Comparison of ENCODE assay signal across 22 cellular contexts in genomic region chr1:77953907-77954306, GRCh38. TPM values are rescaled to one million over a fixed set of nuclear protein-coding genes. Genes with fewer than 3 reads are reported as not detected.
DNase-seq lines count a peak whose midpoint lies in the region; ATAC-seq, FAIRE-seq and TF ChIP-seq lines count a peak whose summit lies in the region.
"Had no signal": no experiment of that assay in that cellular context is flagged by ENCODE, and none has a peak within 500 bp of the region (broad histone marks: within the 10 kb centered on the region; RNA-seq: fewer than 3 reads in every experiment).

No MANE protein-coding gene starts in this region.

- CTCF ChIA-PET in GM12878 (lab: Yijun Ruan, JAX): interaction anchor here (0.8 to 2.1 kb wide), 3 partner anchors 14 to 178 kb away, joined by 3 to 5 read pairs (median 3); no protein-coding TSS in a partner anchor

- H3K36me3 Mint-ChIP-seq in activated T-cell treated with anti-CD3 and anti-CD28 coated beads, Interleukin-2, amount 50 U/mL, for 24 hours (ENCODE audit: low read depth): peaks cover 98% of the 10 kb centered on the region
- H3K36me3 Mint-ChIP-seq in activated T-cell treated with anti-CD3 and anti-CD28 coated beads, Interleukin-2, amount 50 U/mL, for 72 hours (ENCODE audit: insufficient read depth in 2 of 2): peaks cover 4 to 45% of the 10 kb centered on the region in 2 donors
- H3K36me3 Mint-ChIP-seq in activated T-helper 2 cell treated with anti-CD3 and anti-CD28 coated beads, Interferon-gamma antibody, Interleukin-2, Interleukin-4, amounts not matched to agents 10 μg/mL and 5 μg/mL and 100 μg/mL, durations not matched to agents 14 hours and 24 hours and 36 hours (ENCODE audit: low read depth): peaks cover 64% of the 10 kb centered on the region

- no peaks in the 10 kb centered on the region for H3K9me3 ChIP-seq in GM12878 (replicated peaks; ENCODE audit: control insufficient read depth, insufficient read depth, low read length)
- no peaks in the 10 kb centered on the region for H3K9me3 ChIP-seq in smooth muscle cell (replicated peaks; ENCODE audit: low read depth)
- H3K9me3 ChIP-seq: A549; BE2C; BLaER1 treated with 17β-estradiol and CSF1 and Interleukin-3, amounts not matched to agents 10 nM and 100 nM had no signal

- H3K79me2 ChIP-seq in GM12878 (ENCODE audit: control insufficient read depth, insufficient read depth, low read length) (peaks cover 9% of the 10 kb centered on the region), smooth muscle cell (ENCODE audit: low read depth) (peaks cover 79% of the 10 kb centered on the region)

- no peaks in the 10 kb centered on the region for H3K27me3 ChIP-seq in GM12878 (replicated peaks in 1 of 2; ENCODE audit: control insufficient read depth in 2 of 2, insufficient read depth in 2 of 2, low read length in 1 of 2)
- no peaks in the 10 kb centered on the region for H3K27me3 ChIP-seq in smooth muscle cell (ENCODE audit: low read depth)
- H3K27me3 ChIP-seq: BE2C; BLaER1 treated with 17β-estradiol and CSF1 and Interleukin-3, amounts not matched to agents 10 nM and 100 nM had no signal

- peaks cover 8% of the 10 kb centered on the region for H3F3A ChIP-seq in smooth muscle cell (ENCODE audit: low read depth)

- H3K9ac ChIP-seq in GM12878 (ENCODE audit: control insufficient read depth, insufficient read depth, low read length) (no peak overlapping the region), smooth muscle cell (ENCODE audit: low read depth) (no peak overlapping the region)
- H3K9ac ChIP-seq: BLaER1 treated with 17β-estradiol and CSF1 and Interleukin-3, amounts not matched to agents 10 nM and 100 nM had no signal

- BruUV-seq in GM12878 (replicated peaks; lab: Mats Ljungman, UMichigan): no TSS peak

- SMC1A ChIA-PET in GM12878 (lab: Charles Lee; ENCODE audit: uncharacterized antibody, unreplicated experiment): interaction anchor here (0.9 to 4.8 kb wide), 2 partner anchors 6 to 20 kb away, joined by 3 to 15 read pairs; no protein-coding TSS in a partner anchor

- FAIRE-seq in GM12891 (lab: Jason Lieb, UNC) (peak; percentile 52), GM12878 (lab: Jason Lieb, UNC) (no peak)
- FAIRE-seq: A549, D721Med had no signal

- H3K9me3 Mint-ChIP-seq in activated T-cell treated with anti-CD3 and anti-CD28 coated beads, Interleukin-2, amount 50 U/mL, for 24 hours: no peaks in the 10 kb centered on the region
- no peaks in the 10 kb centered on the region for H3K9me3 Mint-ChIP-seq in activated T-cell treated with anti-CD3 and anti-CD28 coated beads, Interleukin-2, amount 50 U/mL, for 72 hours
- H3K9me3 Mint-ChIP-seq in activated T-helper 2 cell treated with anti-CD3 and anti-CD28 coated beads, Interferon-gamma antibody, Interleukin-2, Interleukin-4, amounts not matched to agents 10 μg/mL and 5 μg/mL and 100 μg/mL, durations not matched to agents 14 hours and 24 hours and 36 hours: no peaks in the 10 kb centered on the region
- H3K9me3 Mint-ChIP-seq: CD14-positive monocyte; CD4-positive, alpha-beta T cell; CD8-positive, alpha-beta memory T cell had no signal

- DNase-seq in activated T-cell treated with anti-CD3 and anti-CD28 coated beads, Interleukin-2, amount 50 U/mL, for 24 hours: no peak
- no peak for DNase-seq in activated T-cell treated with anti-CD3 and anti-CD28 coated beads, Interleukin-2, amount 50 U/mL, for 72 hours
- DNase-seq in GM12891 (ENCODE audit: insufficient read length, low spot score) (no peak), GM12878 (ENCODE audit: low read depth, low spot score) (no peak), smooth muscle cell (lab: John Stamatoyannopoulos, UW; ENCODE audit: unreplicated experiment) (no peak)
- DNase-seq in activated T-helper 2 cell treated with anti-CD3 and anti-CD28 coated beads, Interferon-gamma antibody, Interleukin-2, Interleukin-4, amounts not matched to agents 10 μg/mL and 5 μg/mL and 100 μg/mL, durations not matched to agents 14 hours and 24 hours and 36 hours (ENCODE audit: low spot score): no peak
- DNase-seq: 8988T; ACHN; AML-193; BE2C; CD4-positive, alpha-beta T cell; CD8-positive, alpha-beta memory T cell; DMS 273 treated with DMSO at 0.1 percent for 48 hours; DMS79; GDM1; GOT3; H7 had no signal

- H3K4me3 Mint-ChIP-seq in activated T-cell treated with anti-CD3 and anti-CD28 coated beads, Interleukin-2, amount 50 U/mL, for 24 hours: no peak overlapping the region
- H3K4me3 Mint-ChIP-seq in activated T-cell treated with anti-CD3 and anti-CD28 coated beads, Interleukin-2, amount 50 U/mL, for 72 hours: no peak overlapping the region
- no peak overlapping the region for H3K4me3 Mint-ChIP-seq in activated T-helper 2 cell treated with anti-CD3 and anti-CD28 coated beads, Interferon-gamma antibody, Interleukin-2, Interleukin-4, amounts not matched to agents 10 μg/mL and 5 μg/mL and 100 μg/mL, durations not matched to agents 14 hours and 24 hours and 36 hours (ENCODE audit: low read depth)
- H3K4me3 Mint-ChIP-seq: CD14-positive monocyte; CD4-positive, alpha-beta T cell; CD8-positive, alpha-beta memory T cell had no signal

- POLR2A ChIA-PET in GM12878 (lab: Charles Lee): no interaction called here

- TF ChIP-seq POLR2A in GM12891 (IDR thresholded peaks at IDR 0.05; ENCODE audit: low read depth, low read length) (0 out of 2 replicates have a peak, but pooled peaks have one; percentile 30), GM12878 (IDR thresholded peaks at IDR 0.05; ENCODE audit: low read depth, low read length) (no peak)

- H3K4me1 ChIP-seq in GM12878 (ENCODE audit: control insufficient read depth, insufficient read depth, low read length): peaks cover 16% of the 10 kb centered on the region
- peaks cover 3% of the 10 kb centered on the region for H3K4me1 ChIP-seq in smooth muscle cell (ENCODE audit: low read depth)
- H3K4me1 ChIP-seq: BE2C had no signal

- intact Hi-C loops in GM12878 (cut with micrococcal nuclease; ENCODE audit: unreplicated experiment): no loop called here
- intact Hi-C loops in activated T-helper 2 cell treated with anti-CD3 and anti-CD28 coated beads, Interferon-gamma antibody, Interleukin-2, Interleukin-4, amounts not matched to agents 10 μg/mL and 5 μg/mL and 100 μg/mL, durations not matched to agents 14 hours and 24 hours and 36 hours (cut with micrococcal nuclease): no loop called here

- ATAC-seq in activated T-cell treated with anti-CD3 and anti-CD28 coated beads, Interleukin-2, amount 50 U/mL, for 72 hours (replicated peaks in 1 of 2): no peak
- ATAC-seq in GM12878 (no peak), HG03439 (IDR thresholded peaks at IDR 0.05; ENCODE audit: unreplicated experiment) (no peak)
- ATAC-seq: A549 had no signal

- peaks cover 44% of the 10 kb centered on the region for H3K4me1 Mint-ChIP-seq in activated T-cell treated with anti-CD3 and anti-CD28 coated beads, Interleukin-2, amount 50 U/mL, for 24 hours (ENCODE audit: low read depth)
- peaks cover 35% of the 10 kb centered on the region for H3K4me1 Mint-ChIP-seq in activated T-cell treated with anti-CD3 and anti-CD28 coated beads, Interleukin-2, amount 50 U/mL, for 72 hours (ENCODE audit: low read depth)
- peaks cover 18% of the 10 kb centered on the region for H3K4me1 Mint-ChIP-seq in activated T-helper 2 cell treated with anti-CD3 and anti-CD28 coated beads, Interferon-gamma antibody, Interleukin-2, Interleukin-4, amounts not matched to agents 10 μg/mL and 5 μg/mL and 100 μg/mL, durations not matched to agents 14 hours and 24 hours and 36 hours (ENCODE audit: low read depth)

- no peak for TF ChIP-seq CTCF in GM12878 (IDR thresholded peaks at IDR 0.05 in 2 of 3, conservative IDR thresholded peaks at IDR 0.05 in 1 of 3; ENCODE audit: control insufficient read depth in 2 of 3, extremely low read depth in 1 of 3, insufficient read depth in 1 of 3, low read depth in 3 of 3, low read length in 3 of 3)
- TF ChIP-seq CTCF in smooth muscle cell (IDR thresholded peaks at IDR 0.05; ENCODE audit: borderline replicate concordance, insufficient read depth, poor library complexity, severe bottlenecking): no peak

- RAD21 ChIA-PET in GM12878 (lab: Charles Lee; ENCODE audit: unreplicated experiment): interaction anchor here (1.7 kb wide), 1 partner anchor 22 kb away, joined by 3 read pairs; no protein-coding TSS in a partner anchor

- H3K4me3 ChIP-seq in GM12878 (no peak overlapping the region), smooth muscle cell (no peak overlapping the region)
- H3K4me3 ChIP-seq: A549; BLaER1 treated with 17β-estradiol and CSF1 and Interleukin-3, amounts not matched to agents 10 nM and 100 nM had no signal

- TF ChIP-seq RAD21 in GM12878 (IDR thresholded peaks at IDR 0.05; ENCODE audit: insufficient read depth, low read depth, low read length): no peak

- no peak for TF ChIP-seq EP300 in GM12878 (IDR thresholded peaks at IDR 0.05; ENCODE audit: borderline replicate concordance in 1 of 2, control insufficient read depth in 1 of 2, low read depth in 2 of 2, low read length in 2 of 2)

- H3K4me2 ChIP-seq in GM12878 (ENCODE audit: control insufficient read depth, insufficient read depth) (no peak overlapping the region), smooth muscle cell (no peak overlapping the region)
- H3K4me2 ChIP-seq: A549 had no signal

- no peaks in the 10 kb centered on the region for H4K20me1 ChIP-seq in GM12878 (ENCODE audit: control insufficient read depth, insufficient read depth)
- peaks cover 99% of the 10 kb centered on the region for H4K20me1 ChIP-seq in smooth muscle cell (ENCODE audit: low read depth)

- in situ Hi-C loops in GM12878 (cut with MboI): no loop called here

- 98% methylated on average over 3 of the region's 3 CpGs for WGBS in GM12878 (ENCODE audit: insufficient coverage, insufficient replicate concordance, low lambda C conversion rate, missing lambda C conversion rate)
- WGBS in smooth muscle cell (ENCODE audit: low lambda C conversion rate): 97% methylated on average over 3 of the region's 3 CpGs

- H3K27ac Mint-ChIP-seq in activated T-cell treated with anti-CD3 and anti-CD28 coated beads, Interleukin-2, amount 50 U/mL, for 24 hours: peak overlapping the region; percentile 30
- H3K27ac Mint-ChIP-seq in activated T-cell treated with anti-CD3 and anti-CD28 coated beads, Interleukin-2, amount 50 U/mL, for 72 hours: no peak overlapping the region
- no peak overlapping the region for H3K27ac Mint-ChIP-seq in activated T-helper 2 cell treated with anti-CD3 and anti-CD28 coated beads, Interferon-gamma antibody, Interleukin-2, Interleukin-4, amounts not matched to agents 10 μg/mL and 5 μg/mL and 100 μg/mL, durations not matched to agents 14 hours and 24 hours and 36 hours
- H3K27ac Mint-ChIP-seq: CD4-positive, alpha-beta T cell had no signal

- no peak overlapping the region for H3K27ac ChIP-seq in GM12878 (ENCODE audit: control insufficient read depth, insufficient read depth)
- peak overlapping the region; percentile 23 for H3K27ac ChIP-seq in smooth muscle cell (ENCODE audit: low read depth)
- H3K27ac ChIP-seq: A549; BLaER1 treated with 17β-estradiol and CSF1 and Interleukin-3, amounts not matched to agents 10 nM and 100 nM had no signal

- no peak overlapping the region for H2AFZ ChIP-seq in GM12878 (ENCODE audit: control insufficient read depth, low read depth, low read length)
- H2AFZ ChIP-seq in smooth muscle cell (ENCODE audit: low read depth): no peak overlapping the region

- H3K27me3 Mint-ChIP-seq in activated T-cell treated with anti-CD3 and anti-CD28 coated beads, Interleukin-2, amount 50 U/mL, for 24 hours: no peaks in the 10 kb centered on the region
- H3K27me3 Mint-ChIP-seq in activated T-cell treated with anti-CD3 and anti-CD28 coated beads, Interleukin-2, amount 50 U/mL, for 72 hours (ENCODE audit: low read depth): no peaks in the 10 kb centered on the region
- H3K27me3 Mint-ChIP-seq in activated T-helper 2 cell treated with anti-CD3 and anti-CD28 coated beads, Interferon-gamma antibody, Interleukin-2, Interleukin-4, amounts not matched to agents 10 μg/mL and 5 μg/mL and 100 μg/mL, durations not matched to agents 14 hours and 24 hours and 36 hours (ENCODE audit: low read depth): no peaks in the 10 kb centered on the region
- H3K27me3 Mint-ChIP-seq: CD4-positive, alpha-beta T cell; CD8-positive, alpha-beta memory T cell had no signal

- H3K36me3 ChIP-seq in GM12878 (ENCODE audit: control insufficient read depth in 2 of 2, insufficient read depth in 2 of 2, low read length in 1 of 2) (peaks cover 3 to 46% of the 10 kb centered on the region in 2 experiments), smooth muscle cell (ENCODE audit: low read depth) (peaks cover 62% of the 10 kb centered on the region)

RNA-seq across cellular contexts. Expression of gene FUBP1, which starts 25.0 kb away (rescaled TPM):
- 100 to 1,000 TPM; 145 to 191 TPM for total RNA-seq in activated T-cell treated with anti-CD3 and anti-CD28 coated beads, Interleukin-2, amount 50 U/mL, for 72 hours
- polyA plus RNA-seq in GM12891 (2012; ENCODE audit: low read depth, missing spikeins): 120 TPM
- 1,069 and 1,115 TPM in 2 replicates for total RNA-seq in GM12878 (2013; cell fraction: nucleolus; rRNA removed)
- total RNA-seq in GM12878 (2014; rRNA removed): 186 and 207 TPM in 2 replicates
- total RNA-seq in GM12878 (2014; rRNA removed; fragmentation: Illumina TruSeq; extraction: Trizol): 244 and 247 TPM in 2 replicates
- total RNA-seq in GM12878 (2021): 184 and 196 TPM in 2 replicates
- polyA plus RNA-seq in GM12878 (2011; ENCODE audit: low read depth): 100 TPM
- polyA plus RNA-seq in GM12878 (2011; rRNA removed): 343 and 471 TPM in 2 replicates
- polyA plus RNA-seq in GM12878 (2011; cell fraction: cytosol; rRNA removed): 135 and 172 TPM in 2 replicates
- polyA plus RNA-seq in GM12878 (2011; cell fraction: nucleus; rRNA removed): 1,076 and 1,106 TPM in 2 replicates
- polyA plus RNA-seq in GM12878 (2012): 110 and 134 TPM in 2 replicates
- 209 and 221 TPM in 2 replicates for polyA plus RNA-seq in GM12878 (2014; fragmentation: Illumina TruSeq; extraction: Trizol)
- polyA plus RNA-seq in GM12878 (2014; fragmentation: Nextera tagmentation; extraction: Ambion mirVana): 100 to 1,000 TPM; 110 to 114 TPM
- polyA plus RNA-seq in GM12878 (2014; rRNA removed): 219 and 248 TPM in 2 replicates
- polyA plus RNA-seq in GM12878 (2016; fragmentation: Nextera tagmentation; extraction: Ambion mirVana): 100 to 1,000 TPM; 136 to 142 TPM
- polyA minus RNA-seq in GM12878 (2011; rRNA and poly(A)+ RNA removed): 206 and 246 TPM in 2 replicates
- polyA minus RNA-seq in GM12878 (2011; cell fraction: cytosol; rRNA and poly(A)+ RNA removed): 89.7 and 89.8 TPM in 2 replicates
- 400 and 534 TPM in 2 replicates for polyA minus RNA-seq in GM12878 (2011; cell fraction: nucleus; rRNA and poly(A)+ RNA removed)
- 144 and 166 TPM in 2 replicates for total RNA-seq in smooth muscle cell
- polyA plus RNA-seq in smooth muscle cell: 50.5 and 60.4 TPM in 2 replicates
- 262 and 269 TPM in 2 replicates for total RNA-seq in activated T-helper 2 cell treated with anti-CD3 and anti-CD28 coated beads, Interferon-gamma antibody, Interleukin-2, Interleukin-4, amounts not matched to agents 10 μg/mL and 5 μg/mL and 100 μg/mL, durations not matched to agents 14 hours and 24 hours and 36 hours

RNA-seq across cellular contexts. Expression of gene DNAJB4, which starts 50.8 kb away (rescaled TPM):
- total RNA-seq in activated T-cell treated with anti-CD3 and anti-CD28 coated beads, Interleukin-2, amount 50 U/mL, for 72 hours: 10 to 100 TPM in 1 of 2 donors, 1 to 10 TPM in 1; 9.6 to 14.0 TPM
- polyA plus RNA-seq in GM12891 (2012; ENCODE audit: low read depth, missing spikeins): 7.4 TPM
- 19.7 and 20.8 TPM in 2 replicates for total RNA-seq in GM12878 (2013; cell fraction: nucleolus; rRNA removed)
- total RNA-seq in GM12878 (2014; rRNA removed) (5.3 and 6.9 TPM in 2 replicates), GM12878 (2014; rRNA removed; fragmentation: Illumina TruSeq; extraction: Trizol) (6.2 and 6.5 TPM in 2 replicates), GM12878 (2021) (7.3 and 7.6 TPM in 2 replicates), smooth muscle cell (48.9 and 92.8 TPM in 2 replicates)
- 1.5 TPM for polyA plus RNA-seq in GM12878 (2011; ENCODE audit: low read depth)
- polyA plus RNA-seq in GM12878 (2011; rRNA removed) (6.6 and 13.6 TPM in 2 replicates), GM12878 (2014; fragmentation: Illumina TruSeq; extraction: Trizol) (6.5 and 8.8 TPM in 2 replicates), GM12878 (2014; fragmentation: Nextera tagmentation; extraction: Ambion mirVana) (1 to 10 TPM; 3.8 to 5.1 TPM), GM12878 (2014; rRNA removed) (5.9 and 8.1 TPM in 2 replicates), GM12878 (2016; fragmentation: Nextera tagmentation; extraction: Ambion mirVana) (10 to 100 TPM; 10.1 to 10.5 TPM), smooth muscle cell (31.5 and 43.4 TPM in 2 replicates)
- polyA plus RNA-seq in GM12878 (2011; cell fraction: cytosol; rRNA removed): 2.0 TPM in 2 replicates
- 6.0 and 6.3 TPM in 2 replicates for polyA plus RNA-seq in GM12878 (2011; cell fraction: nucleus; rRNA removed)
- polyA plus RNA-seq in GM12878 (2012): 4.4 and 7.0 TPM in 2 replicates
- polyA minus RNA-seq in GM12878 (2011; rRNA and poly(A)+ RNA removed): 5.0 and 7.6 TPM in 2 replicates
- polyA minus RNA-seq in GM12878 (2011; cell fraction: cytosol; rRNA and poly(A)+ RNA removed): 1.9 and 2.7 TPM in 2 replicates
- 6.5 and 15.7 TPM in 2 replicates for polyA minus RNA-seq in GM12878 (2011; cell fraction: nucleus; rRNA and poly(A)+ RNA removed)
- total RNA-seq in activated T-helper 2 cell treated with anti-CD3 and anti-CD28 coated beads, Interferon-gamma antibody, Interleukin-2, Interleukin-4, amounts not matched to agents 10 μg/mL and 5 μg/mL and 100 μg/mL, durations not matched to agents 14 hours and 24 hours and 36 hours: 12.5 and 14.6 TPM in 2 replicates
